9 cellular contexts compared by ENCODE assay signal in genomic region chr22:46749682-46750529, GRCh38. TPM values are rescaled to one million over a fixed set of nuclear protein-coding genes. Genes with fewer than 3 reads are reported as not detected.
DNase-seq lines count a peak whose midpoint lies in the region; ATAC-seq and TF ChIP-seq lines count a peak whose summit lies in the region.
"Had no signal": no experiment of that assay in that cellular context is flagged by ENCODE, and none has a peak within 500 bp of the region (broad histone marks: within the 10 kb centered on the region; RNA-seq: fewer than 3 reads in every experiment).

No MANE protein-coding gene starts in this region.

- H3K79me2 ChIP-seq in SK-N-SH (ENCODE audit: insufficient read depth) (no peaks in the 10 kb centered on the region), PC-9 (ENCODE audit: low read depth) (no peaks in the 10 kb centered on the region)

- H3K4me1 ChIP-seq in SK-N-SH (ENCODE audit: control insufficient read depth in 1 of 2, insufficient read depth in 2 of 2, low read depth in 1 of 2, low read length in 1 of 2) (peaks cover 24 to 25% of the 10 kb centered on the region in 2 experiments; a peak in 3 of 4 replicates), PC-9 (replicated peaks; ENCODE audit: insufficient read depth) (peaks cover 74% of the 10 kb centered on the region), esophagus squamous epithelium (peaks cover 43 to 64% (median 49%) of the 10 kb centered on the region in 3 donors), sigmoid colon (peaks cover 0 to 57% (median 43%) of the 10 kb centered on the region in 4 donors)

- TF ChIP-seq CTCF in SK-N-SH (IDR thresholded peaks at IDR 0.05) (no peak), PC-9 (conservative IDR thresholded peaks at IDR 0.05) (no peak), esophagus squamous epithelium (IDR thresholded peaks at IDR 0.05) (no peak), sigmoid colon (IDR thresholded peaks at IDR 0.05) (no peak)

- ATAC-seq in SK-N-SH treated with all-trans-retinoic acid at 6 μM for 48 hours (no peak), HG02852 (IDR thresholded peaks at IDR 0.05; ENCODE audit: unreplicated experiment) (no peak)

- TF ChIP-seq POLR2A in esophagus squamous epithelium (IDR thresholded peaks at IDR 0.05) (no peak), sigmoid colon (IDR thresholded peaks at IDR 0.05) (no peak)

- H3K4me3 ChIP-seq in SK-N-SH (ENCODE audit: low read depth in 2 of 2, low read length in 1 of 2), result no peak overlapping the region
- peak overlapping the region; percentile 36; the same call in 1 of the 2 replicates for H3K4me3 ChIP-seq in PC-9
- H3K4me3 ChIP-seq in esophagus squamous epithelium, result no peak overlapping the region
- H3K4me3 ChIP-seq in sigmoid colon, result no peak overlapping the region

- H3K36me3 ChIP-seq in SK-N-SH (replicated peaks in 1 of 2; ENCODE audit: control insufficient read depth in 1 of 2, insufficient read depth in 2 of 2, low read length in 1 of 2), result no peaks in the 10 kb centered on the region
- H3K36me3 ChIP-seq in PC-9 (ENCODE audit: low read depth), result no peaks in the 10 kb centered on the region
- no peaks in the 10 kb centered on the region for H3K36me3 ChIP-seq in esophagus squamous epithelium
- H3K36me3 ChIP-seq in sigmoid colon, result no peaks in the 10 kb centered on the region

- TF ChIP-seq EP300 in SK-N-SH (IDR thresholded peaks at IDR 0.05; ENCODE audit: borderline replicate concordance in 1 of 2, low read depth in 1 of 2, low read length in 1 of 2) (no peak), sigmoid colon (IDR thresholded peaks at IDR 0.05) (no peak)

- H4K20me1 ChIP-seq in SK-N-SH (ENCODE audit: insufficient read depth), result no peaks in the 10 kb centered on the region
- no peaks in the 10 kb centered on the region for H4K20me1 ChIP-seq in PC-9 (ENCODE audit: insufficient read depth)

- BruUV-seq in PC-9 (replicated peaks; lab: Mats Ljungman, UMichigan), result no TSS peak

- 81% methylated on average over 9 of the region's 14 CpGs for WGBS in SK-N-SH (ENCODE audit: low lambda C conversion rate)
- WGBS in esophagus squamous epithelium, 2 donors, result 51 to 62% methylated on average over 7 to 12 of the region's 14 CpGs
- WGBS in sigmoid colon, 2 donors, result 66 to 68% methylated on average over 14 of the region's 14 CpGs

- H3K27me3 ChIP-seq in SK-N-SH (ENCODE audit: insufficient read depth), result no peaks in the 10 kb centered on the region
- H3K27me3 ChIP-seq in PC-9 (ENCODE audit: insufficient read depth, low read depth), result no peaks in the 10 kb centered on the region
- peaks cover 0 to 9% (median 0%) of the 10 kb centered on the region in 4 donors for H3K27me3 ChIP-seq in esophagus squamous epithelium
- H3K27me3 ChIP-seq in sigmoid colon, result peaks cover 0 to 3% (median 0%) of the 10 kb centered on the region in 3 donors

- H2AFZ ChIP-seq in SK-N-SH (ENCODE audit: low read depth) (peak overlapping the region; percentile 91), PC-9 (no peak overlapping the region)

- H3K9me2 ChIP-seq in SK-N-SH (no peaks in the 10 kb centered on the region), PC-9 (ENCODE audit: insufficient read depth) (no peaks in the 10 kb centered on the region)

- H3K9me3 ChIP-seq in SK-N-SH (no peaks in the 10 kb centered on the region), PC-9 (ENCODE audit: insufficient read depth, low read depth) (no peaks in the 10 kb centered on the region), esophagus squamous epithelium (no peaks in the 10 kb centered on the region), sigmoid colon (no peaks in the 10 kb centered on the region)

- H3F3A ChIP-seq in SK-N-SH (replicated peaks; ENCODE audit: insufficient read depth) (peaks cover 13% of the 10 kb centered on the region), PC-9 (ENCODE audit: insufficient read depth, low read depth) (peaks cover 51% of the 10 kb centered on the region)

- DNase-seq in SK-N-SH (no peak), PC-9 (no peak), esophagus squamous epithelium (lab: John Stamatoyannopoulos, UW) (no peak), sigmoid colon (peak; percentile 59), KG1 (lab: John Stamatoyannopoulos, UW) (no peak), cerebellum (ENCODE audit: low spot score) (no peak)

- CTCF ChIA-PET in SK-N-SH (lab: Yijun Ruan, JAX), result interaction anchor here (1.2 to 2.8 kb wide), 3 partner anchors 9 to 186 kb away, joined by 3 to 13 read pairs (median 4); no protein-coding TSS in a partner anchor
- CTCF ChIA-PET in PC-9 (lab: Charles Lee), result interaction anchor here (0.6 kb wide), 1 partner anchor 14 kb away, joined by 6 read pairs; no protein-coding TSS in a partner anchor

- H3K27ac ChIP-seq in SK-N-SH (ENCODE audit: low read depth in 2 of 2, low read length in 1 of 2) (peak overlapping the region in 1 of 2 experiments; percentile 32; a peak in 1 of 4 replicates), PC-9 (peak overlapping the region; percentile 79), esophagus squamous epithelium (peak overlapping the region in 3 of 4 donors; percentile 5 to 50 (median 16)), sigmoid colon (peak overlapping the region in 2 of 4 donors; percentile 1 to 61)
- H3K27ac ChIP-seq: 22Rv1 had no signal

- H3K9ac ChIP-seq in SK-N-SH, result no peak overlapping the region

- POLR2A ChIA-PET in SK-N-SH (lab: Yijun Ruan, JAX), result interaction anchor here (1.0 to 1.2 kb wide), 2 partner anchors 13 to 14 kb away, joined by 3 read pairs; partner anchors contain the start of gene TBC1D22A
- POLR2A ChIA-PET in PC-9 (lab: Charles Lee; ENCODE audit: unreplicated experiment), result interaction anchor here (0.6 kb wide), 1 partner anchor 203 kb away, joined by 3 read pairs; no protein-coding TSS in a partner anchor

- TF ChIP-seq RAD21 in SK-N-SH (IDR thresholded peaks at IDR 0.05; ENCODE audit: low read length), result no peak

- no peak overlapping the region for H3K4me2 ChIP-seq in SK-N-SH
- H3K4me2 ChIP-seq in PC-9, result peak overlapping the region; percentile 83

- intact Hi-C loops in PC-9 (cut with micrococcal nuclease; ENCODE audit: unreplicated experiment), result loop anchor here (5.0 kb wide), 5 partner anchors 153 to 373 kb away; no protein-coding TSS in a partner anchor
- intact Hi-C loops in esophagus squamous epithelium (cut with DNase I), result no loop called here
- intact Hi-C loops in sigmoid colon (cut with DNase I), result loop anchor here (1.0 kb wide), 1 partner anchor 16 kb away; no protein-coding TSS in a partner anchor

TF ChIP-seq in SK-N-SH, 30 proteins besides CTCF, POLR2A, EP300 and RAD21 (continues in another document):
- TF ChIP-seq FOXM1 (IDR thresholded peaks at IDR 0.05; ENCODE audit: low read depth), result no peak
- TF ChIP-seq TEAD4 (IDR thresholded peaks at IDR 0.05; ENCODE audit: borderline replicate concordance, insufficient read depth), result no peak
- TF ChIP-seq, protein P1, sequence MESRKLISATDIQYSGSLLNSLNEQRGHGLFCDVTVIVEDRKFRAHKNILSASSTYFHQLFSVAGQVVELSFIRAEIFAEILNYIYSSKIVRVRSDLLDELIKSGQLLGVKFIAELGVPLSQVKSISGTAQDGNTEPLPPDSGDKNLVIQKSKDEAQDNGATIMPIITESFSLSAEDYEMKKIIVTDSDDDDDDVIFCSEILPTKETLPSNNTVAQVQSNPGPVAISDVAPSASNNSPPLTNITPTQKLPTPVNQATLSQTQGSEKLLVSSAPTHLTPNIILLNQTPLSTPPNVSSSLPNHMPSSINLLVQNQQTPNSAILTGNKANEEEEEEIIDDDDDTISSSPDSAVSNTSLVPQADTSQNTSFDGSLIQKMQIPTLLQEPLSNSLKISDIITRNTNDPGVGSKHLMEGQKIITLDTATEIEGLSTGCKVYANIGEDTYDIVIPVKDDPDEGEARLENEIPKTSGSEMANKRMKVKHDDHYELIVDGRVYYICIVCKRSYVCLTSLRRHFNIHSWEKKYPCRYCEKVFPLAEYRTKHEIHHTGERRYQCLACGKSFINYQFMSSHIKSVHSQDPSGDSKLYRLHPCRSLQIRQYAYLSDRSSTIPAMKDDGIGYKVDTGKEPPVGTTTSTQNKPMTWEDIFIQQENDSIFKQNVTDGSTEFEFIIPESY (IDR thresholded peaks at IDR 0.05; ENCODE audit: borderline replicate concordance, low read depth), result no peak
- TF ChIP-seq RXRA (IDR thresholded peaks at IDR 0.05; ENCODE audit: borderline replicate concordance, low read depth), result no peak

TF ChIP-seq in SK-N-SH treated with all-trans-retinoic acid at 6 μM for 48 hours, 23 proteins besides CTCF, POLR2A, EP300 and RAD21 (continues in another document):
- no peak for TF ChIP-seq ZNF70 (CRISPR knock-in tag; IDR thresholded peaks at IDR 0.05)
- no peak for TF ChIP-seq PPARA (CRISPR knock-in tag; IDR thresholded peaks at IDR 0.05; ENCODE audit: borderline replicate concordance)
- no peak for TF ChIP-seq SNAI2 (CRISPR knock-in tag; IDR thresholded peaks at IDR 0.05)
- TF ChIP-seq ZNF8 (CRISPR knock-in tag; IDR thresholded peaks at IDR 0.05), result no peak
- TF ChIP-seq ZNF565 (CRISPR knock-in tag; conservative IDR thresholded peaks at IDR 0.05; ENCODE audit: low read depth), result no peak
- no peak for TF ChIP-seq BACH2 (CRISPR knock-in tag; IDR thresholded peaks at IDR 0.05; ENCODE audit: borderline replicate concordance)
- TF ChIP-seq ISL1 (CRISPR knock-in tag; IDR thresholded peaks at IDR 0.05), result no peak
- TF ChIP-seq ZC3H10 (CRISPR knock-in tag; IDR thresholded peaks at IDR 0.05), result no peak
- no peak for TF ChIP-seq RARB (CRISPR knock-in tag; IDR thresholded peaks at IDR 0.05)
- no peak for TF ChIP-seq OSR1 (CRISPR knock-in tag; IDR thresholded peaks at IDR 0.05)
- no peak for TF ChIP-seq ZFP3 (CRISPR knock-in tag; IDR thresholded peaks at IDR 0.05)
- no peak for TF ChIP-seq TCF4 (CRISPR knock-in tag; IDR thresholded peaks at IDR 0.05; ENCODE audit: borderline replicate concordance)

RNA-seq across cellular contexts. Expression of gene CERK, which starts 11.9 kb away (rescaled TPM):
- 32.6 and 33.4 TPM in 2 replicates for polyA plus RNA-seq in SK-N-SH (2012; rRNA removed)
- 27.7 and 36.1 TPM in 2 replicates for polyA plus RNA-seq in SK-N-SH (2012; cell fraction: cytosol; rRNA removed)
- polyA plus RNA-seq in SK-N-SH (2012; cell fraction: nucleus; rRNA removed), result 23.4 and 24.7 TPM in 2 replicates
- total RNA-seq in PC-9 (2021), result 24.9 and 25.9 TPM in 2 replicates
- total RNA-seq in esophagus squamous epithelium, result 10 to 100 TPM; 14.6 to 34.0 (median 26.6) TPM
- total RNA-seq in sigmoid colon, result 10 to 100 TPM; 23.9 to 45.5 (median 29.2) TPM
- 10 to 100 TPM; 26.1 to 29.5 (median 26.4) TPM for polyA plus RNA-seq in sigmoid colon
- 49.4 TPM for total RNA-seq in cerebellum

RNA-seq across cellular contexts. Expression of gene TBC1D22A, which starts 12.5 kb away (rescaled TPM):
- polyA plus RNA-seq in SK-N-SH (2012; rRNA removed) (14.5 and 16.5 TPM in 2 replicates), sigmoid colon (10 to 100 TPM; 19.2 to 34.6 (median 19.4) TPM)
- polyA plus RNA-seq in SK-N-SH (2012; cell fraction: cytosol; rRNA removed), result 12.8 and 14.4 TPM in 2 replicates
- 16.3 and 19.4 TPM in 2 replicates for polyA plus RNA-seq in SK-N-SH (2012; cell fraction: nucleus; rRNA removed)
- total RNA-seq in PC-9 (2021) (40.3 and 41.4 TPM in 2 replicates), esophagus squamous epithelium (10 to 100 TPM; 15.6 to 21.7 (median 20.5) TPM), sigmoid colon (10 to 100 TPM; 13.6 to 14.3 (median 13.8) TPM), cerebellum (8.2 TPM)
